Comparison of ENCODE assay signal across 9 cellular contexts in the genomic region with DNA sequence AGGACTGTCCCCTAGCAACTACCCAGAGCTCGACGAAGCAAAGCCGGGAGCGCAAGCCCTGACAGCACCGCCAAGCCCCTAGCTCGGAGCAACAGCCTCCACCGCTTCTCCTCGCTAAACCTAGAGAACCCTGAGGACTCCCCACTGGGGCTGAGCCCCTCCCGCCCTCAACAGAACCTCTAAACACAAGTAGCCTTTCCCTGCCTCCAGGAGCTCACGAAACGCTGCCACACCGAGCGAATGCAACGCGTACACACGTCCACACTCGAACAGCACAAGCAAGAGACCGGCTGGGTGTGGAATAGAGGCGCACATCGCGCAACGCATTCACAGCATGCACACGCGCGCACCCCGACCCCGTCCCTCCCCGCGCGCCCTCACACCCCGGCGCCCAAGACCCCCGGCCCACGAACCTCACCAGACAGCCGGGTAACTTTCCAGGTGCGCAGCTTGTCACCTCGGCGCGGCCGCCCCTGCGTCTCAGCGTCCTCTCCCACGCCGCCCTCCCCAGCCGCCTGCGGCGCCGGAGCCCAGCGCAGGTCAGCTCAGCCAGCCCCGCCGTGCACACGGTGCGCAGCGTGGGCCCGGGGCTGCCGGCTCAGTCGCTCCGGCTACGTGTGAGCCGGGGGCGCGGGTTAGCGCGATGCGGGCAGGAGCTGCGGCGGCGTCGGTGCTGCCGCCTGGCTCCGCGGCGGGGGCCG. TPM values are rescaled to one million over a fixed set of nuclear protein-coding genes. Genes with fewer than 3 reads are reported as not detected.
DNase-seq lines count a peak whose midpoint lies in the region; ATAC-seq and TF ChIP-seq lines count a peak whose summit lies in the region.
"Had no signal": no experiment of that assay in that cellular context is flagged by ENCODE, and none has a peak within 500 bp of the region (broad histone marks: within the 10 kb centered on the region; RNA-seq: fewer than 3 reads in every experiment).

No MANE protein-coding gene starts in this region.

- H4K20me1 ChIP-seq in MM.1S (ENCODE audit: insufficient read depth, low read length), result no peaks in the 10 kb centered on the region

- H3K27ac ChIP-seq in MM.1S (ENCODE audit: low read length) (no peak overlapping the region), ectodermal cell (ENCODE audit: insufficient read depth, low read depth, low read length, poor library complexity, severe bottlenecking) (no peak overlapping the region), muscle layer of duodenum (ENCODE audit: low read length) (peak overlapping the region; percentile 43), A673 (ENCODE audit: low read depth, low read length, poor library complexity, severe bottlenecking) (no peak overlapping the region)

- POLR2A ChIA-PET in BJ (lab: Charles Lee), result no interaction called here
- POLR2A ChIA-PET in A673 (lab: Charles Lee; ENCODE audit: low non-redundant PET), result no interaction called here

- no TSS peak for BruUV-seq in A673 (replicated peaks; lab: Mats Ljungman, UMichigan)

- WGBS in ectodermal cell, 2 experiments, result 1% methylated on average over 74 of the region's 74 CpGs

- 0 out of 2 replicates have a peak overlapping the region, but pooled peaks have one; percentile 3 for H3K4me2 ChIP-seq in MM.1S (ENCODE audit: low read depth, low read length)

- no peaks in the 10 kb centered on the region for H3K9me3 ChIP-seq in MM.1S (replicated peaks; ENCODE audit: insufficient read depth, low read length)
- H3K9me3 ChIP-seq in ectodermal cell (ENCODE audit: control insufficient read depth, low read length), result no peaks in the 10 kb centered on the region
- H3K9me3 ChIP-seq in muscle layer of duodenum (ENCODE audit: control insufficient read depth in 1 of 2, low read length in 2 of 2), result no peaks in the 10 kb centered on the region
- no peaks in the 10 kb centered on the region for H3K9me3 ChIP-seq in A673 (ENCODE audit: low read depth, low read length, poor library complexity, severe bottlenecking)
- H3K9me3 ChIP-seq: HAP-1 had no signal

- no peaks in the 10 kb centered on the region for H3K79me2 ChIP-seq in MM.1S (ENCODE audit: low read length)

- intact Hi-C loops in A673 (cut with micrococcal nuclease; ENCODE audit: unreplicated experiment), result no loop called here

- H3K4me1 ChIP-seq in MM.1S (ENCODE audit: low read length) (no peaks in the 10 kb centered on the region), ectodermal cell (ENCODE audit: control insufficient read depth, insufficient read depth, low read length) (peaks cover 7% of the 10 kb centered on the region), muscle layer of duodenum (ENCODE audit: control insufficient read depth in 1 of 2, insufficient read depth in 2 of 2, low read length in 2 of 2) (peaks cover 0 to 9% of the 10 kb centered on the region in 2 donors), A673 (ENCODE audit: insufficient read depth, low read length, poor library complexity, severe bottlenecking) (no peaks in the 10 kb centered on the region)
- H3K4me1 ChIP-seq: HAP-1 had no signal

- CTCF ChIA-PET in BJ (lab: Yijun Ruan, JAX) (interaction anchor here (1.6 to 2.3 kb wide), 3 partner anchors 137 to 175 kb away, joined by 4 to 10 read pairs (median 5); no protein-coding TSS in a partner anchor), A673 (lab: Charles Lee) (no interaction called here)

- H3K4me3 ChIP-seq in BJ (ENCODE audit: low read depth, low read length) (peak overlapping the region; percentile 52), MM.1S (ENCODE audit: low read length) (no peak overlapping the region), ectodermal cell (ENCODE audit: insufficient read depth, low read depth, low read length) (peak overlapping the region; percentile 46), muscle layer of duodenum (ENCODE audit: low read depth in 1 of 2, low read length in 2 of 2) (peak overlapping the region; percentile 58 to 76), A673 (ENCODE audit: low read depth, low read length, poor library complexity, severe bottlenecking) (no peak overlapping the region)
- H3K4me3 ChIP-seq: HAP-1 had no signal

- ATAC-seq in GM19035 (IDR thresholded peaks at IDR 0.05; ENCODE audit: unreplicated experiment) (no peak), HG02840 (IDR thresholded peaks at IDR 0.05; ENCODE audit: low FRiP score, unreplicated experiment) (no peak)

- no peaks in the 10 kb centered on the region for H3F3A ChIP-seq in MM.1S (ENCODE audit: insufficient read depth, low read length)

- no peak overlapping the region for H2AFZ ChIP-seq in MM.1S (ENCODE audit: low read length)

- H3K27me3 ChIP-seq in BJ (ENCODE audit: control insufficient read depth, insufficient read depth, low read length) (peaks cover 19% of the 10 kb centered on the region), MM.1S (replicated peaks; ENCODE audit: insufficient read depth, low read length) (no peaks in the 10 kb centered on the region), ectodermal cell (ENCODE audit: control insufficient read depth, insufficient read depth, low read length, poor library complexity, severe bottlenecking) (peaks cover 57% of the 10 kb centered on the region), muscle layer of duodenum (ENCODE audit: low read depth, low read length) (peaks cover 7% of the 10 kb centered on the region), A673 (replicated peaks; ENCODE audit: insufficient read depth, low read depth, low read length, poor library complexity) (peaks cover 41% of the 10 kb centered on the region)

- no peaks in the 10 kb centered on the region for H3K36me3 ChIP-seq in BJ (ENCODE audit: control insufficient read depth, insufficient read depth, low read length)
- H3K36me3 ChIP-seq in MM.1S (replicated peaks; ENCODE audit: insufficient read depth, low read length), result no peaks in the 10 kb centered on the region
- no peaks in the 10 kb centered on the region for H3K36me3 ChIP-seq in ectodermal cell (ENCODE audit: control insufficient read depth, insufficient read depth, low read length)
- H3K36me3 ChIP-seq in muscle layer of duodenum (ENCODE audit: control insufficient read depth in 1 of 2, insufficient read depth in 2 of 2, low read length in 2 of 2), result no peaks in the 10 kb centered on the region
- H3K36me3 ChIP-seq in A673 (ENCODE audit: insufficient read depth, low read length, poor library complexity, severe bottlenecking), result no peaks in the 10 kb centered on the region
- H3K36me3 ChIP-seq: HAP-1 had no signal

- no peak overlapping the region for H3K9ac ChIP-seq in MM.1S (ENCODE audit: low read length)

- TF ChIP-seq CTCF in BJ (IDR thresholded peaks at IDR 0.05; ENCODE audit: insufficient read depth, low read depth, low read length) (no peak), MM.1S (IDR thresholded peaks at IDR 0.05; ENCODE audit: low read length) (no peak), A673 (conservative IDR thresholded peaks at IDR 0.05; ENCODE audit: low read depth, low read length) (no peak)

- no peak for DNase-seq in BJ (ENCODE audit: low read depth)
- no peak for DNase-seq in MM.1S
- no peak for DNase-seq in A673 (ENCODE audit: low spot score)
- DNase-seq in epidermal melanocyte (ENCODE audit: insufficient read length, low spot score), result no peak

- no peaks in the 10 kb centered on the region for H3K9me2 ChIP-seq in MM.1S (replicated peaks; ENCODE audit: insufficient read depth, low read length)

RNA-seq across cellular contexts. Expression of a gene that starts 0.4 kb away (rescaled TPM):
- polyA plus RNA-seq in BJ (2011; rRNA removed), result 0.16 and 0.47 TPM in 2 replicates
- polyA minus RNA-seq in BJ (2011; rRNA and poly(A)+ RNA removed), result 0.41 and 0.47 TPM in 2 replicates
- polyA plus RNA-seq in ectodermal cell (2013, experiment 1 of 4), result 0.26 TPM
- 1.8 TPM for polyA plus RNA-seq in ectodermal cell (2013, experiment 2 of 4)
- 0.80 TPM for polyA plus RNA-seq in ectodermal cell (2013, experiment 3 of 4)
- 0.49 TPM for polyA plus RNA-seq in ectodermal cell (2013, experiment 4 of 4)
- not detected in 2 replicates for total RNA-seq in A673 (2021)

Comparison
In these comparisons a context has a peak if more than half of its experiments do, and no peak if none do; other contexts are left out.
1. H3K4me3 ChIP-seq: peak in BJ (single experiment), ectodermal cell (single experiment) and muscle layer of duodenum (2 of 2); none in MM.1S (single experiment) and A673 (single experiment).